Comparison of ENCODE assay signal across 28 cellular contexts in the genomic region with DNA sequence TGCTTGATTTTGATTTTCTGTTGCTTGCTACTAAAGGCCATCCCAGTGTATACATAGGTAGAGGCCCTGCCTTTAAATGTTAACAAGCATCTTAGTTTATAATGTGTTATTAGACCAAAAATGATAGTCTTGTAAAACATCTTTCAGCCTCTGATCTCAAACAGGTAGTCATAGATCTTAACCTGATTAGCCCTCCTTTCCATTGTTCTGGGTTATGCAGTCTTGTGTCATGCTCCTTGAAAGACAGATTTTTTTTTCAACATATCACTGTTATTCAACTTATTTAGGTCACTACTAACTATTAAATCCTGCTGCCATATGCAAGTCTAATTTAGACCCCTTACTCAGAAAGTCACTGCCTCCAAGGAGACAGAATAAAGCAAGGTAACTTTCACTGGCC. TPM values are rescaled to one million over a fixed set of nuclear protein-coding genes. Genes with fewer than 3 reads are reported as not detected.
"Had no signal": no experiment of that assay in that cellular context is flagged by ENCODE, and none has a peak within 500 bp of the region (broad histone marks: within the 10 kb centered on the region; RNA-seq: fewer than 3 reads in every experiment).

No MANE protein-coding gene starts in this region.

- H3K4me1 Mint-ChIP-seq: activated T-helper 17 cell treated with anti-CD3 and anti-CD28 coated beads, Interleukin-2, amount 50 U/mL, for 72 hours; memory B cell; naive thymus-derived CD8-positive, alpha-beta T cell; neural progenitor cell had no signal

- H2AFZ ChIP-seq: neural progenitor cell had no signal

- H3K9me3 Mint-ChIP-seq: activated T-helper 17 cell treated with anti-CD3 and anti-CD28 coated beads, Interleukin-2, amount 50 U/mL, for 72 hours; dendritic cell treated with granulocyte-macrophage colony-stimulating factor and Interleukin-4, amounts not matched to agents 40 ng/mL and 50 ng/mL, for 4 days; memory B cell; naive thymus-derived CD8-positive, alpha-beta T cell; neural progenitor cell had no signal

- H3K9ac ChIP-seq: neural progenitor cell had no signal

- H3K27ac ChIP-seq: brain microvascular endothelial cell, neural progenitor cell, thoracic aorta, WERI-Rb-1 had no signal

- H3K4me3 ChIP-seq: neural progenitor cell, thoracic aorta had no signal

- H3K4me3 Mint-ChIP-seq: activated T-helper 17 cell treated with anti-CD3 and anti-CD28 coated beads, Interleukin-2, amount 50 U/mL, for 72 hours; dendritic cell treated with granulocyte-macrophage colony-stimulating factor and Interleukin-4, amounts not matched to agents 40 ng/mL and 50 ng/mL, for 4 days; memory B cell; naive thymus-derived CD8-positive, alpha-beta T cell; neural progenitor cell; T-helper 17 cell had no signal

- H3K27me3 ChIP-seq: brain microvascular endothelial cell, neural progenitor cell had no signal

- ATAC-seq: activated CD4-positive, CD25-positive, alpha-beta regulatory T cell treated with anti-CD3 and anti-CD28 coated beads, Interleukin-2, amount 50 U/mL, for 24 hours; activated T-helper 17 cell treated with anti-CD3 and anti-CD28 coated beads, Interleukin-2, amount 50 U/mL, for 72 hours; naive thymus-derived CD8-positive, alpha-beta T cell; right cardiac atrium; stimulated activated naive CD8-positive, alpha-beta T cell treated with anti-CD3 and anti-CD28 coated beads, Interleukin-15, Interleukin-2, amounts not matched to agents 100 U/mL and 50 U/mL, for 24 hours; T-helper 17 cell had no signal

- DNase-seq: activated CD4-positive, alpha-beta T cell treated with anti-CD3 and anti-CD28 coated beads for 48 hours; activated CD4-positive, alpha-beta T cell treated with anti-CD3 and anti-CD28 coated beads, Interleukin-2, amount 50 U/mL, for 48 hours; activated CD8-positive, alpha-beta memory T cell treated with anti-CD3 and anti-CD28 coated beads, Interleukin-2, amount 50 U/mL, for 4 hours; activated gamma-delta T cell treated with Interleukin-2 at 50 U/mL for 16 hours; activated naive CD4-positive, alpha-beta T cell treated with anti-CD3 and anti-CD28 coated beads, Interleukin-2, amount 50 U/mL, for 16 hours; activated T-cell treated with anti-CD3 and anti-CD28 coated beads, Interleukin-2, amount 50 U/mL, for 1 hour; amniotic stem cell; brain microvascular endothelial cell; central memory CD4-positive, alpha-beta T cell; effector CD4-positive, alpha-beta T cell; head of caudate nucleus; hippocampal formation; midbrain; naive thymus-derived CD8-positive, alpha-beta T cell; right cardiac atrium; stimulated activated CD4-positive, alpha-beta T cell treated with anti-CD3 and anti-CD28 coated beads, Interleukin-2, amount 100 ng/mL, for 48 hours; stimulated activated naive CD8-positive, alpha-beta T cell treated with anti-CD3 and anti-CD28 coated beads, Interleukin-15, Interleukin-2, amounts not matched to agents 100 U/mL and 50 U/mL, for 24 hours; SW 1271; T-helper 17 cell; T1000; WERI-Rb-1 had no signal

- H3K36me3 ChIP-seq: brain microvascular endothelial cell, neural progenitor cell, thoracic aorta, WERI-Rb-1 had no signal

- H3K4me2 ChIP-seq: neural progenitor cell had no signal

- H3K9me3 ChIP-seq: thoracic aorta had no signal

- H3K27ac Mint-ChIP-seq: activated T-helper 17 cell treated with anti-CD3 and anti-CD28 coated beads, Interleukin-2, amount 50 U/mL, for 72 hours; dendritic cell treated with granulocyte-macrophage colony-stimulating factor and Interleukin-4, amounts not matched to agents 40 ng/mL and 50 ng/mL, for 4 days; memory B cell; naive thymus-derived CD8-positive, alpha-beta T cell; neural progenitor cell; T-helper 17 cell had no signal

- H3K36me3 Mint-ChIP-seq: memory B cell; naive thymus-derived CD8-positive, alpha-beta T cell; neural progenitor cell had no signal

- H3K4me1 ChIP-seq: neural progenitor cell had no signal

RNA-seq across cellular contexts. Expression of a gene that starts 19.1 kb away (rescaled TPM):
- total RNA-seq: activated CD8-positive, alpha-beta memory T cell treated with anti-CD3 and anti-CD28 coated beads for 36 hours; activated T-helper 17 cell treated with anti-CD3 and anti-CD28 coated beads, Interleukin-2, amount 50 U/mL, for 72 hours; naive thymus-derived CD8-positive, alpha-beta T cell; right cardiac atrium; T-helper 17 cell; thoracic aorta had no signal
- polyA plus RNA-seq: naive thymus-derived CD8-positive, alpha-beta T cell had no signal

RNA-seq across cellular contexts. Expression of a gene that starts 46.6 kb away (rescaled TPM):
- total RNA-seq: naive thymus-derived CD8-positive, alpha-beta T cell; T-helper 17 cell had no signal
- polyA plus RNA-seq: naive thymus-derived CD8-positive, alpha-beta T cell had no signal
